In genomic region chr1:186985889-186986491, GRCh38 we compare ENCODE assay signal across 8 cellular contexts.
DNase-seq lines count a peak whose midpoint lies in the region; ATAC-seq and TF ChIP-seq lines count a peak whose summit lies in the region.

No MANE protein-coding gene starts in this region.

- DNase-seq in DMS 273 (lab: John Stamatoyannopoulos, UW; ENCODE audit: unreplicated experiment) = peak; percentile 75
- peak; percentile 55 for DNase-seq in HT1080 (ENCODE audit: low read depth)
- DNase-seq in NOMO-1 treated with DMSO at 0.1 percent for 48 hours (lab: John Stamatoyannopoulos, UW; ENCODE audit: unreplicated experiment) = peak; percentile 45
- peak; percentile 87 for DNase-seq in choroid plexus epithelial cell (ENCODE audit: low read depth)
- DNase-seq in lung (ENCODE audit: low spot score) = no peak
- no peak for DNase-seq in effector CD4-positive, alpha-beta T cell
- no peak for DNase-seq in stimulated activated CD4-positive, alpha-beta T cell treated with anti-CD3 and anti-CD28 coated beads, Interleukin-12 subunit alpha, Interleukin-12 subunit beta, amount 100 ng/mL, for 4 hours

- no peaks in the 10 kb centered on the region for H3K9me3 ChIP-seq in lung (ENCODE audit: control insufficient read depth in 2 of 2, insufficient read depth in 1 of 2, low read length in 1 of 2)

- peak; percentile 69 for TF ChIP-seq CTCF in choroid plexus epithelial cell (conservative IDR thresholded peaks at IDR 0.05; ENCODE audit: low read depth, low read length)
- TF ChIP-seq CTCF in lung (IDR thresholded peaks at IDR 0.05; ENCODE audit: control extremely low read depth, extremely low read depth) = peak; percentile 48

- no peaks in the 10 kb centered on the region for H3K36me3 ChIP-seq in lung (ENCODE audit: control insufficient read depth in 2 of 2, insufficient read depth in 2 of 2, low read length in 2 of 2)

- H3K27ac ChIP-seq in lung (ENCODE audit: low read depth in 1 of 2, low read length in 1 of 2) = no peak overlapping the region

- H3K27me3 ChIP-seq in lung (ENCODE audit: control insufficient read depth, insufficient read depth) = no peaks in the 10 kb centered on the region

- WGBS in lung, 2 donors = 11 to 27% methylated on average over 2 of the region's 2 CpGs

- H3K4me1 ChIP-seq in lung (ENCODE audit: control insufficient read depth in 2 of 2, insufficient read depth in 2 of 2, low read length in 2 of 2) = no peaks in the 10 kb centered on the region

- ATAC-seq in GM19463 (IDR thresholded peaks at IDR 0.05; ENCODE audit: unreplicated experiment) (peak; percentile 63), lung (ENCODE audit: insufficient read depth, low FRiP score) (peak; percentile 58)

- H3K4me3 ChIP-seq in choroid plexus epithelial cell (ENCODE audit: low read depth, low read length) (no peak overlapping the region), lung (no peak overlapping the region)

Comparison
In these comparisons a context has a peak if more than half of its experiments do, and no peak if none do; other contexts are left out.
1. DNase-seq: peak in DMS 273 (single experiment), HT1080 (single experiment), NOMO-1 treated with DMSO at 0.1 percent for 48 hours (single experiment) and choroid plexus epithelial cell (single experiment); none in lung (single experiment), effector CD4-positive, alpha-beta T cell (single experiment) and stimulated activated CD4-positive, alpha-beta T cell treated with anti-CD3 and anti-CD28 coated beads, Interleukin-12 subunit alpha, Interleukin-12 subunit beta, amount 100 ng/mL, for 4 hours (single experiment).